8 cellular contexts compared by ENCODE assay signal in genomic region chr9:128341435-128341849, GRCh38. TPM values are rescaled to one million over a fixed set of nuclear protein-coding genes. Genes with fewer than 3 reads are reported as not detected.
DNase-seq lines count a peak whose midpoint lies in the region; ATAC-seq and TF ChIP-seq lines count a peak whose summit lies in the region.

No MANE protein-coding gene starts in this region.

- peak; percentile 66 for TF ChIP-seq CTCF in NB4 (IDR thresholded peaks at IDR 0.05; ENCODE audit: low read depth, low read length)
- peak in 4 of 5 experiments; percentile 24 to 63 (median 57) for TF ChIP-seq CTCF in gastrocnemius medialis (IDR thresholded peaks at IDR 0.05 in 4 of 5, conservative IDR thresholded peaks at IDR 0.05 in 1 of 5)

- H3K36me3 ChIP-seq in gastrocnemius medialis: peaks cover 0 to 39% of the 10 kb centered on the region in 2 donors

- H3K27me3 Mint-ChIP-seq in T-helper 1 cell treated with Interleukin-12 subunit alpha and Interleukin-12 subunit beta and Interleukin-4 antibody, amounts not matched to agents 30 μg/mL and 1 μg/mL, for 36 hours (ENCODE audit: low read depth): no peaks in the 10 kb centered on the region

- peak overlapping the region; percentile 94 for H3K27ac Mint-ChIP-seq in T-helper 1 cell treated with Interleukin-12 subunit alpha and Interleukin-12 subunit beta and Interleukin-4 antibody, amounts not matched to agents 30 μg/mL and 1 μg/mL, for 36 hours

- H3K4me3 ChIP-seq in NB4 (ENCODE audit: low read depth, low read length): peak overlapping the region; percentile 72
- peak overlapping the region; percentile 79 to 93 (median 89) for H3K4me3 ChIP-seq in gastrocnemius medialis

- H3K27ac ChIP-seq in gastrocnemius medialis: peak overlapping the region in 3 of 4 donors; percentile 78 to 89 (median 81)

- in situ Hi-C loops in gastrocnemius medialis (cut with MboI; ENCODE audit: low sequenced_read_pairs in 4 of 4): loop anchor here in 1 of 4 donors (25.0 kb wide), 1 partner anchor 154 kb away; the partner anchor contains the start of gene CIZ1

- ATAC-seq in gastrocnemius medialis: peak; percentile 60 to 64
- ATAC-seq in HG03520 (IDR thresholded peaks at IDR 0.05; ENCODE audit: unreplicated experiment): no peak

- no peaks in the 10 kb centered on the region for H3K9me3 Mint-ChIP-seq in T-helper 1 cell treated with Interleukin-12 subunit alpha and Interleukin-12 subunit beta and Interleukin-4 antibody, amounts not matched to agents 30 μg/mL and 1 μg/mL, for 36 hours

- no peaks in the 10 kb centered on the region for H3K9me3 ChIP-seq in gastrocnemius medialis

- H3K4me1 Mint-ChIP-seq in T-helper 1 cell treated with Interleukin-12 subunit alpha and Interleukin-12 subunit beta and Interleukin-4 antibody, amounts not matched to agents 30 μg/mL and 1 μg/mL, for 36 hours (ENCODE audit: low read depth): peaks cover 9% of the 10 kb centered on the region

- intact Hi-C loops in gastrocnemius medialis (cut with DNase I; ENCODE audit: low total_unique reads): loop anchor here (1.0 kb wide), 1 partner anchor 46 kb away; no protein-coding TSS in a partner anchor

- peak; percentile 64 to 82 for DNase-seq in NCI-H524 (lab: John Stamatoyannopoulos, UW)
- DNase-seq in NCI-H524 treated with DMSO at 0.1 percent for 48 hours (lab: John Stamatoyannopoulos, UW): no peak
- DNase-seq in NB4 (ENCODE audit: low read depth): peak; percentile 85
- DNase-seq in anterior cingulate cortex (lab: John Stamatoyannopoulos, UW): peak in 40 of 58 donors; percentile 1 to 63 (median 22)
- DNase-seq in hypothalamus (lab: John Stamatoyannopoulos, UW): peak in 32 of 51 donors; percentile 3 to 60 (median 24)
- DNase-seq in gastrocnemius medialis: peak; percentile 29 to 53

- peak overlapping the region; percentile 96 for H3K4me3 Mint-ChIP-seq in T-helper 1 cell treated with Interleukin-12 subunit alpha and Interleukin-12 subunit beta and Interleukin-4 antibody, amounts not matched to agents 30 μg/mL and 1 μg/mL, for 36 hours

- peaks cover 5 to 15% of the 10 kb centered on the region in 2 donors for H3K4me1 ChIP-seq in gastrocnemius medialis

- no peaks in the 10 kb centered on the region for H3K36me3 Mint-ChIP-seq in T-helper 1 cell treated with Interleukin-12 subunit alpha and Interleukin-12 subunit beta and Interleukin-4 antibody, amounts not matched to agents 30 μg/mL and 1 μg/mL, for 36 hours (ENCODE audit: low read depth)

- no peaks in the 10 kb centered on the region for H3K27me3 ChIP-seq in gastrocnemius medialis

- TF ChIP-seq POLR2A in NB4 (IDR thresholded peaks at IDR 0.05; ENCODE audit: extremely low read depth, insufficient read length): no peak
- TF ChIP-seq POLR2A in gastrocnemius medialis (IDR thresholded peaks at IDR 0.05): no peak

RNA-seq across cellular contexts. Expression of gene SLC27A4, which starts 1.1 kb away (rescaled TPM):
- total RNA-seq in gastrocnemius medialis: 10 to 100 TPM; 10.9 to 30.4 (median 26.1) TPM

RNA-seq across cellular contexts. Expression of gene COQ4, which starts 18.8 kb away (rescaled TPM):
- total RNA-seq in gastrocnemius medialis: 10 to 100 TPM; 25.1 to 42.4 (median 34.3) TPM

RNA-seq across cellular contexts. Expression of gene TRUB2, which starts 19.2 kb away (rescaled TPM):
- 10 to 100 TPM in 3 of 4 donors, 1 to 10 TPM in 1; 7.1 to 18.1 (median 14.3) TPM for total RNA-seq in gastrocnemius medialis

RNA-seq across cellular contexts. Expression of gene URM1, which starts 29.7 kb away (rescaled TPM):
- total RNA-seq in gastrocnemius medialis: 10 to 100 TPM; 24.1 to 34.1 (median 32.9) TPM
